Comparison of ENCODE assay signal across 9 cellular contexts in genomic region chr5:33891731-33892418, GRCh38. TPM values are rescaled to one million over a fixed set of nuclear protein-coding genes. Genes with fewer than 3 reads are reported as not detected.
DNase-seq lines count a peak whose midpoint lies in the region; ATAC-seq and TF ChIP-seq lines count a peak whose summit lies in the region.
"Had no signal": no experiment of that assay in that cellular context is flagged by ENCODE, and none has a peak within 500 bp of the region (broad histone marks: within the 10 kb centered on the region; RNA-seq: fewer than 3 reads in every experiment).

Gene ADAMTS12 (minus strand): TSS chr5:33891990. CDS start chr5:33891856, 134 bp downstream.

- no peak for TF ChIP-seq CTCF in endodermal cell (conservative IDR thresholded peaks at IDR 0.05)

- H3K27ac Mint-ChIP-seq in endodermal cell = peak within 1 kb of the TSS; percentile 87

- peak within 1 kb of the TSS; percentile 83 for H3K4me3 Mint-ChIP-seq in endodermal cell

- peak within 1 kb of the TSS; percentile 91 for H3K4me3 ChIP-seq in endodermal cell (ENCODE audit: low read length)
- peak within 1 kb of the TSS; percentile 50 to 63 for H3K4me3 ChIP-seq in muscle layer of duodenum (ENCODE audit: low read depth in 1 of 2, low read length in 2 of 2)

- no peak for ATAC-seq in GM18519 (IDR thresholded peaks at IDR 0.05; ENCODE audit: low FRiP score, unreplicated experiment)
- ATAC-seq in HG03045 (IDR thresholded peaks at IDR 0.05; ENCODE audit: unreplicated experiment) = no peak
- ATAC-seq: HCT116 had no signal

- no peaks in the 10 kb centered on the region for H3K9me3 Mint-ChIP-seq in endodermal cell

- H3K9me3 ChIP-seq in endodermal cell (ENCODE audit: control insufficient read depth, low read length) (no peaks in the 10 kb centered on the region), muscle layer of duodenum (ENCODE audit: control insufficient read depth in 1 of 2, low read length in 2 of 2) (no peaks in the 10 kb centered on the region)

- peaks cover 30% of the 10 kb centered on the region for H3K27me3 Mint-ChIP-seq in endodermal cell (ENCODE audit: insufficient read depth)

- WGBS in endodermal cell (ENCODE audit: insufficient coverage in 1 of 2, insufficient read length in 1 of 2), 2 experiments = 2 to 3% methylated on average over 7 to 40 of the region's 40 CpGs

- peaks cover 51% of the 10 kb centered on the region for H3K4me1 Mint-ChIP-seq in endodermal cell

- H3K36me3 ChIP-seq in endodermal cell (ENCODE audit: control insufficient read depth, insufficient read depth, low read length) (no peaks in the 10 kb centered on the region), muscle layer of duodenum (ENCODE audit: control insufficient read depth in 1 of 2, insufficient read depth in 2 of 2, low read length in 2 of 2) (no peaks in the 10 kb centered on the region)

- H3K4me1 ChIP-seq in endodermal cell (ENCODE audit: control insufficient read depth, insufficient read depth, low read length) (peaks cover 10% of the 10 kb centered on the region), muscle layer of duodenum (ENCODE audit: control insufficient read depth in 1 of 2, insufficient read depth in 2 of 2, low read length in 2 of 2) (peaks cover 6 to 25% of the 10 kb centered on the region in 2 donors)

- H3K27ac ChIP-seq in endodermal cell (ENCODE audit: low read depth, low read length) (peak within 1 kb of the TSS; percentile 36), muscle layer of duodenum (ENCODE audit: low read length) (peak within 1 kb of the TSS; percentile 70)

- peaks cover 5% of the 10 kb centered on the region for H3K36me3 Mint-ChIP-seq in endodermal cell (ENCODE audit: low read depth)

- peak; percentile 83 for DNase-seq in ELR (ENCODE audit: low read depth)
- DNase-seq in HuH-7.5 (ENCODE audit: low spot score) = peak; percentile 31
- DNase-seq in endodermal cell = peak; percentile 84
- no peak for DNase-seq in activated CD4-positive, alpha-beta T cell treated with anti-CD3 and anti-CD28 coated beads, Interleukin-2, amount 50 U/mL, for 48 hours
- no peak for DNase-seq in NK-92 (lab: John Stamatoyannopoulos, UW; ENCODE audit: unreplicated experiment)

- H3K27me3 ChIP-seq in endodermal cell (ENCODE audit: control insufficient read depth, insufficient read depth, low read length, poor library complexity, severe bottlenecking) = no peaks in the 10 kb centered on the region
- no peaks in the 10 kb centered on the region for H3K27me3 ChIP-seq in muscle layer of duodenum (ENCODE audit: low read depth, low read length)

- H3K9ac ChIP-seq in endodermal cell (ENCODE audit: extremely low read depth, low read length, poor library complexity, severe bottlenecking) = peak within 1 kb of the TSS; percentile 52

RNA-seq across cellular contexts. Expression of gene ADAMTS12, which starts in this region (rescaled TPM):
- total RNA-seq in endodermal cell = 100 to 1,000 TPM in 1 of 2 donors, 10 to 100 TPM in 1; 80.2 to 123 TPM
- polyA plus RNA-seq in endodermal cell (2013, experiment 1 of 2) = 14.2 TPM
- polyA plus RNA-seq in endodermal cell (2013, experiment 2 of 2) = 14.2 TPM

Comparison
In these comparisons a context has a peak if more than half of its experiments do, and no peak if none do; other contexts are left out.
1. DNase-seq: peak in ELR (single experiment), HuH-7.5 (single experiment) and endodermal cell (single experiment); none in activated CD4-positive, alpha-beta T cell treated with anti-CD3 and anti-CD28 coated beads, Interleukin-2, amount 50 U/mL, for 48 hours (0 of 2) and NK-92 (single experiment).